29 cellular contexts compared by ENCODE assay signal in genomic region chr1:39613250-39613649, GRCh38. TPM values are rescaled to one million over a fixed set of nuclear protein-coding genes. Genes with fewer than 3 reads are reported as not detected.
DNase-seq lines count a peak whose midpoint lies in the region; ATAC-seq and TF ChIP-seq lines count a peak whose summit lies in the region.
"Had no signal": no experiment of that assay in that cellular context is flagged by ENCODE, and none has a peak within 500 bp of the region (broad histone marks: within the 10 kb centered on the region; RNA-seq: fewer than 3 reads in every experiment).

No MANE protein-coding gene starts in this region.

- TF ChIP-seq CTCF in fibroblast of villous mesenchyme (IDR thresholded peaks at IDR 0.05; ENCODE audit: insufficient read depth, low read depth, low read length), result no peak

- ATAC-seq in GM19023 (IDR thresholded peaks at IDR 0.05; ENCODE audit: unreplicated experiment), result no peak
- ATAC-seq: CD8-positive, alpha-beta T cell; Right ventricle myocardium inferior had no signal

- H3K4me3 ChIP-seq in fibroblast of villous mesenchyme (ENCODE audit: low read depth, low read length), result no peak overlapping the region
- H3K4me3 ChIP-seq: HAP-1, PC-9, SJCRH30 had no signal

- DNase-seq in M059J (ENCODE audit: low read depth) (peak; percentile 27), amniotic epithelial cell (ENCODE audit: low read depth) (peak; percentile 78), fibroblast of villous mesenchyme (ENCODE audit: low read depth) (peak; percentile 66), NCI-H1436 (lab: John Stamatoyannopoulos, UW) (no peak), GM19238 (ENCODE audit: insufficient read length, low spot score) (no peak)
- DNase-seq in stimulated activated CD4-positive, alpha-beta T cell treated with anti-CD3 and anti-CD28 coated beads, Interleukin-15, amount 100 ng/mL, for 24 hours, result no peak
- DNase-seq: CD8-positive, alpha-beta T cell; DMS 273 treated with DMSO at 0.1 percent for 48 hours; DMS79; GF-D8; GOT3; Karpas-422; MV-4-11; NCI-H1105; NCI-H146; NCI-H1930; NCI-H2107; NCI-H446; NCI-H524 treated with DMSO at 0.1 percent for 48 hours; NCI-H774; NK-92 treated with Interleukin-12 subunit alpha and Interleukin-12 subunit beta, amount 100 ng/mL, for 24 hours; PC-9; SJCRH30 had no signal

RNA-seq across cellular contexts. Expression of gene HEYL, which starts 26.2 kb away (rescaled TPM):
- total RNA-seq in M059J (2014; rRNA removed; shearing (Covaris generic)), result 0.15 TPM in 1 of 2 replicates, not detected in the other
- under 0.01 and 0.32 TPM in 2 replicates for total RNA-seq in fibroblast of villous mesenchyme
- total RNA-seq: CD8-positive, alpha-beta T cell; RPMI7951 had no signal

RNA-seq across cellular contexts. Expression of gene PABPC4, which starts 36.7 kb away (rescaled TPM):
- total RNA-seq in M059J (2014; rRNA removed; shearing (Covaris generic)), result 51.9 and 94.8 TPM in 2 replicates
- 115 and 144 TPM in 2 replicates for total RNA-seq in fibroblast of villous mesenchyme

RNA-seq across cellular contexts. Expression of gene NT5C1A, which starts 58.7 kb away (rescaled TPM):
- total RNA-seq in M059J (2014; rRNA removed; shearing (Covaris generic)), result not detected in 2 replicates
- not detected in 2 replicates for total RNA-seq in fibroblast of villous mesenchyme
- total RNA-seq: A673, B cell, PC-9, RPMI7951 had no signal

Comparison
In these comparisons a context has a peak if more than half of its experiments do, and no peak if none do; other contexts are left out.
1. DNase-seq: peak in M059J (single experiment), amniotic epithelial cell (single experiment) and fibroblast of villous mesenchyme (single experiment); none in NCI-H1436 (single experiment), GM19238 (single experiment) and stimulated activated CD4-positive, alpha-beta T cell treated with anti-CD3 and anti-CD28 coated beads, Interleukin-15, amount 100 ng/mL, for 24 hours (single experiment).